In the genomic region with DNA sequence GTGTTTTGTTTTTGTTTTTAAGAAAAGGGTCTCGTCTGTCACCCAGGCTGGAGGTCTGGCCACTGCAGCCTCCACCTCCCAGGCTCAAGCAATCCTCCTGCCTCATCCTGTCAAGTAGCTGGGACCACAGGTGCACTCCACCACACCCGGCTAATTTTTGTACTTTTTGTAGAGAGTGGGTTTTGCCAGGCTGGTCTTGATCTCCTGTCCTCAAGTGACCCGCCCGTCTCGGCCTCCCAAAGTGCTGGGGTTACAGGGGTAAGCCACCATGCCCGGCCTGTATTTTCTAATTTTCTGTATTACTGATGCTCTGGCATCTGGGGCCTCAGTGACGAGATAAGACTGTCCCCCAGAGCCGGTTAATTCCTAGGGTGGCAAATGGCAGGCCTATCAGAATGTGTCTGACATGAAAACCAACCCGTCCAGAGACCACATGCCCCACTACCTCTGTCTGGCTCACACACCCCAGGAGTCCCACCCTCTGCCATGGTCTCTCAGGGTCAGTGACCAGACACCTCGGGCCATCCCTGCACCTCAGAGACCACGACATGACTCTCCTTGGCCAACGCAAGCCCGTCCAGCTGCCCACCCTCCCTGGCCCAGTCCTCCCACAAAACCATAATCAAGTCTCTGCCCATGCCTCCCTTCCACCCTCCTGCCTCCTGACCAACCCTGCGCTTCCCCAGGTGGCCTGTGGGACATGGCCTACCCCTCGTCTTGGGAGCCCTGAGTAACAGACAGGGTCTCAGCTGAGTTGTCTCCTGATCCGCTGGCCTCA, we compare ENCODE assay signal across 21 cellular contexts. TPM values are rescaled to one million over a fixed set of nuclear protein-coding genes. Genes with fewer than 3 reads are reported as not detected.
DNase-seq lines count a peak whose midpoint lies in the region; TF ChIP-seq lines count a peak whose summit lies in the region.
"Had no signal": no experiment of that assay in that cellular context is flagged by ENCODE, and none has a peak within 500 bp of the region (broad histone marks: within the 10 kb centered on the region; RNA-seq: fewer than 3 reads in every experiment).

No MANE protein-coding gene starts in this region.

- H3K9ac ChIP-seq in BLaER1 (no peak overlapping the region), HUES48 (ENCODE audit: low read depth, low read length) (no peak overlapping the region), neuronal stem cell (ENCODE audit: low read depth, low read length, poor library complexity) (peak overlapping the region; percentile 17)

- H2BK5ac ChIP-seq in neuronal stem cell (ENCODE audit: low read length) = no peak overlapping the region

- no peak overlapping the region for H4K91ac ChIP-seq in neuronal stem cell (ENCODE audit: low read depth, low read length, poor library complexity)

- peak overlapping the region; percentile 30 for H2AK5ac ChIP-seq in neuronal stem cell (ENCODE audit: low read depth, low read length)

- no peak overlapping the region for H3K23ac ChIP-seq in neuronal stem cell (ENCODE audit: low read depth, low read length, poor library complexity)

- no peaks in the 10 kb centered on the region for H3K27me3 ChIP-seq in BLaER1
- H3K27me3 ChIP-seq in HUES48 (ENCODE audit: control insufficient read depth, insufficient read depth, low read length) = no peaks in the 10 kb centered on the region
- no peaks in the 10 kb centered on the region for H3K27me3 ChIP-seq in dorsolateral prefrontal cortex
- H3K27me3 ChIP-seq in neuronal stem cell (ENCODE audit: control insufficient read depth in 3 of 3, insufficient read depth in 3 of 3, low read depth in 1 of 3, low read length in 3 of 3) = no peaks in the 10 kb centered on the region
- H3K27me3 ChIP-seq: heart right ventricle, ovary, right lobe of liver, suprapubic skin had no signal

- H2BK15ac ChIP-seq in neuronal stem cell (ENCODE audit: low read length) = peak overlapping the region; percentile 0

- peak overlapping the region; percentile 76 for H3K27ac ChIP-seq in BLaER1
- H3K27ac ChIP-seq in HUES48 (ENCODE audit: low read depth, low read length) = peak overlapping the region; percentile 32
- H3K27ac ChIP-seq in dorsolateral prefrontal cortex = peak overlapping the region in 36 of 59 donors; percentile 2 to 81 (median 56)
- H3K27ac ChIP-seq in neuronal stem cell (replicated peaks; ENCODE audit: low read length) = no peak overlapping the region
- H3K27ac ChIP-seq: coronary artery, lower lobe of right lung, ovary, right lobe of liver, SK-N-MC, suprapubic skin had no signal

- no peak overlapping the region for H3K18ac ChIP-seq in neuronal stem cell (ENCODE audit: low read length)

- H3K79me1 ChIP-seq in neuronal stem cell (ENCODE audit: low read depth, low read length) = peaks cover 9% of the 10 kb centered on the region

- H4K20me1 ChIP-seq in BLaER1 = no peaks in the 10 kb centered on the region

- intact Hi-C loops in dorsolateral prefrontal cortex (cut with DNase I) = loop anchor here (10.0 kb wide), 4 partner anchors 235 to 1325 kb away; a partner anchor contains a TSS

- no peak overlapping the region for H2AFZ ChIP-seq in neuronal stem cell (ENCODE audit: low read length)

- H3K4me2 ChIP-seq in BLaER1 (peak overlapping the region; percentile 92), neuronal stem cell (ENCODE audit: insufficient read depth, low read length, poor library complexity, severe bottlenecking) (no peak overlapping the region)

- H3K4me1 ChIP-seq in BLaER1 (peaks cover 80% of the 10 kb centered on the region), HUES48 (ENCODE audit: control insufficient read depth, insufficient read depth, low read length) (peaks cover 9% of the 10 kb centered on the region), neuronal stem cell (ENCODE audit: control insufficient read depth in 2 of 2, insufficient read depth in 1 of 2, low read depth in 1 of 2, low read length in 2 of 2) (peaks cover 2 to 9% of the 10 kb centered on the region in 2 donors)
- H3K4me1 ChIP-seq: lower lobe of right lung, right lobe of liver had no signal

- no peak overlapping the region for H4K8ac ChIP-seq in neuronal stem cell (ENCODE audit: low read depth, low read length)

- no peak for TF ChIP-seq CTCF in dorsolateral prefrontal cortex (IDR thresholded peaks at IDR 0.05 in 54 of 56, conservative IDR thresholded peaks at IDR 0.05 in 2 of 56; ENCODE audit: low read depth in 1 of 56, partially characterized antibody in 56 of 56)

- no peak overlapping the region for H2BK12ac ChIP-seq in neuronal stem cell (ENCODE audit: low read length)

- H3K36me3 ChIP-seq in BLaER1 = peaks cover 30% of the 10 kb centered on the region
- peaks cover 12% of the 10 kb centered on the region for H3K36me3 ChIP-seq in HUES48 (ENCODE audit: control insufficient read depth, insufficient read depth, low read length)
- peaks cover 5 to 39% of the 10 kb centered on the region in 2 donors for H3K36me3 ChIP-seq in neuronal stem cell (replicated peaks in 1 of 2; ENCODE audit: control insufficient read depth in 2 of 2, insufficient read depth in 2 of 2, low read length in 2 of 2)
- H3K36me3 ChIP-seq: ovary, right lobe of liver had no signal

- H3K9me3 ChIP-seq in BLaER1 = no peaks in the 10 kb centered on the region
- H3K9me3 ChIP-seq in HUES48 (ENCODE audit: control insufficient read depth, insufficient read depth, low read length) = no peaks in the 10 kb centered on the region
- no peaks in the 10 kb centered on the region for H3K9me3 ChIP-seq in neuronal stem cell (replicated peaks in 1 of 2; ENCODE audit: control insufficient read depth in 2 of 2, insufficient read depth in 1 of 2, low read depth in 1 of 2, low read length in 2 of 2)
- H3K9me3 ChIP-seq: heart right ventricle, lower lobe of right lung, ovary, right lobe of liver, suprapubic skin had no signal

- DNase-seq in dorsolateral prefrontal cortex = peak in 4 of 10 donors; percentile 8 to 40 (median 21)
- DNase-seq in neuronal stem cell (ENCODE audit: low spot score) = no peak
- DNase-seq in NCI-H1105 (lab: John Stamatoyannopoulos, UW) = no peak
- DNase-seq in NCI-H2227 (lab: John Stamatoyannopoulos, UW; ENCODE audit: unreplicated experiment) = no peak
- no peak for DNase-seq in kidney tubule cell (ENCODE audit: low spot score)
- DNase-seq: activated CD4-positive, CD25-positive, alpha-beta regulatory T cell; activated CD8-positive, alpha-beta memory T cell treated with anti-CD3 and anti-CD28 coated beads for 24 hours; activated T-cell treated with anti-CD3 and anti-CD28 coated beads, Interleukin-2, amount 50 U/mL, for 72 hours; CD4-positive, CD25-positive, alpha-beta regulatory T cell; DMS153; NCI-H1694 treated with DMSO at 0.1 percent for 48 hours had no signal

- no peak overlapping the region for H2BK120ac ChIP-seq in neuronal stem cell (ENCODE audit: low read depth, low read length)

- H3K14ac ChIP-seq in neuronal stem cell (ENCODE audit: low read length) = peak overlapping the region; percentile 25

- H3K4me3 ChIP-seq in BLaER1 = no peak overlapping the region
- no peak overlapping the region for H3K4me3 ChIP-seq in HUES48 (ENCODE audit: low read depth, low read length)
- no peak overlapping the region for H3K4me3 ChIP-seq in dorsolateral prefrontal cortex
- no peak overlapping the region for H3K4me3 ChIP-seq in neuronal stem cell (ENCODE audit: low read length in 2 of 2)
- H3K4me3 ChIP-seq: coronary artery, heart right ventricle, K562, lower lobe of right lung, ovary, right lobe of liver, SK-N-MC, suprapubic skin had no signal

- no CpG with 5 or more reads among the region's 16 CpGs for WGBS in neuronal stem cell (ENCODE audit: extremely low coverage in 2 of 2, insufficient read length in 2 of 2, insufficient replicate concordance in 1 of 2), 2 donors

- H3K4ac ChIP-seq in neuronal stem cell (ENCODE audit: low read length) = no peak overlapping the region

RNA-seq across cellular contexts. Expression of a gene that starts 12.5 kb away (rescaled TPM):
- 10 to 100 TPM; 19.7 to 55.4 (median 34.0) TPM for total RNA-seq in dorsolateral prefrontal cortex
- polyA plus RNA-seq in neuronal stem cell (2013, experiment 1 of 2) = 9.7 TPM
- polyA plus RNA-seq in neuronal stem cell (2013, experiment 2 of 2) = 9.5 TPM
